16 cellular contexts compared by ENCODE assay signal in genomic region chr7:79268730-79269129, GRCh38.
"Had no signal": no experiment of that assay in that cellular context is flagged by ENCODE, and none has a peak within 500 bp of the region (broad histone marks: within the 10 kb centered on the region; RNA-seq: fewer than 3 reads in every experiment).

No MANE protein-coding gene starts in this region.

- H3K27me3 Mint-ChIP-seq: activated CD4-positive, alpha-beta T cell treated with anti-CD3 and anti-CD28 coated beads, Interleukin-2, amount 10 ng/mL, durations not matched to agents 24 days and 14 days; activated naive CD8-positive, alpha-beta T cell treated with anti-CD3 and anti-CD28 coated beads, Interleukin-2, amount 50 U/mL, for 24 hours; natural killer cell treated with Interleukin-12 subunit alpha and Interleukin-12 subunit beta and Interleukin-15 and Interleukin-18, amount 100 ng/mL, for 72 hours had no signal

- H3K4me3 Mint-ChIP-seq: activated CD4-positive, alpha-beta T cell treated with anti-CD3 and anti-CD28 coated beads, Interleukin-2, amount 10 ng/mL, durations not matched to agents 24 days and 14 days; activated naive CD8-positive, alpha-beta T cell treated with anti-CD3 and anti-CD28 coated beads, Interleukin-2, amount 50 U/mL, for 24 hours; activated T-helper 1 cell treated with anti-CD3 and anti-CD28 coated beads, Interleukin-12 subunit alpha, Interleukin-12 subunit beta, Interleukin-2, Interleukin-4 antibody, amounts not matched to agents 30 ng/mL and 10 ng/mL and 1 ng/mL, durations not matched to agents 14 hours and 24 hours and 36 hours; natural killer cell treated with Interleukin-12 subunit alpha and Interleukin-12 subunit beta and Interleukin-15 and Interleukin-18, amount 100 ng/mL, for 72 hours; stimulated activated naive CD8-positive, alpha-beta T cell treated with anti-CD3 and anti-CD28 coated beads, Interleukin-15, amount 100 ng/mL, for 72 hours; WTC11 had no signal

- H3K4me3 ChIP-seq: ascending aorta, left ventricle myocardium inferior, pancreas, testis, upper lobe of right lung had no signal

- H3K27ac ChIP-seq: ascending aorta, left ventricle myocardium inferior, pancreas, testis, upper lobe of right lung had no signal

- H3K27me3 ChIP-seq: ascending aorta, pancreas, testis, upper lobe of right lung had no signal

- H3K36me3 Mint-ChIP-seq: natural killer cell treated with Interleukin-12 subunit alpha and Interleukin-12 subunit beta and Interleukin-15 and Interleukin-18, amount 100 ng/mL, for 72 hours; WTC11 had no signal

- H3K4me1 Mint-ChIP-seq: activated CD4-positive, alpha-beta T cell treated with anti-CD3 and anti-CD28 coated beads, Interleukin-2, amount 10 ng/mL, durations not matched to agents 24 days and 14 days; activated naive CD8-positive, alpha-beta T cell treated with anti-CD3 and anti-CD28 coated beads, Interleukin-2, amount 50 U/mL, for 24 hours; stimulated activated naive CD8-positive, alpha-beta T cell treated with anti-CD3 and anti-CD28 coated beads, Interleukin-15, amount 100 ng/mL, for 72 hours had no signal

- H3K27ac Mint-ChIP-seq: activated CD4-positive, alpha-beta T cell treated with anti-CD3 and anti-CD28 coated beads, Interleukin-2, amount 10 ng/mL, durations not matched to agents 24 days and 14 days; activated naive CD8-positive, alpha-beta T cell treated with anti-CD3 and anti-CD28 coated beads, Interleukin-2, amount 50 U/mL, for 24 hours; activated T-helper 1 cell treated with anti-CD3 and anti-CD28 coated beads, Interleukin-12 subunit alpha, Interleukin-12 subunit beta, Interleukin-2, Interleukin-4 antibody, amounts not matched to agents 30 ng/mL and 10 ng/mL and 1 ng/mL, durations not matched to agents 14 hours and 24 hours and 36 hours; natural killer cell treated with Interleukin-12 subunit alpha and Interleukin-12 subunit beta and Interleukin-15 and Interleukin-18, amount 100 ng/mL, for 72 hours; stimulated activated naive CD8-positive, alpha-beta T cell treated with anti-CD3 and anti-CD28 coated beads, Interleukin-15, amount 100 ng/mL, for 72 hours; WTC11 had no signal

- H3K9me3 ChIP-seq: ascending aorta, left ventricle myocardium inferior, pancreas, testis, upper lobe of right lung had no signal

- DNase-seq: activated CD4-positive, alpha-beta T cell treated with anti-CD3 and anti-CD28 coated beads, Interleukin-2, amount 10 ng/mL, durations not matched to agents 24 days and 14 days; activated naive CD4-positive, alpha-beta T cell; activated naive CD8-positive, alpha-beta T cell treated with anti-CD3 and anti-CD28 coated beads, Interleukin-2, amount 50 U/mL, for 24 hours; kidney; left ventricle myocardium inferior; mesenchymal stem cell; pancreas; retina; stimulated activated CD4-positive, alpha-beta T cell treated with anti-CD3 and anti-CD28 coated beads, Interleukin-4, amount 100 ng/mL, for 24 hours; stimulated activated naive CD8-positive, alpha-beta T cell treated with anti-CD3 and anti-CD28 coated beads, Interleukin-15, amount 100 ng/mL, for 72 hours; testis; upper lobe of right lung had no signal

- ATAC-seq: activated naive CD8-positive, alpha-beta T cell treated with anti-CD3 and anti-CD28 coated beads, Interleukin-2, amount 50 U/mL, for 24 hours; natural killer cell treated with Interleukin-12 subunit alpha and Interleukin-12 subunit beta and Interleukin-15 and Interleukin-18, amount 100 ng/mL, for 72 hours; pancreas; stimulated activated naive CD8-positive, alpha-beta T cell treated with anti-CD3 and anti-CD28 coated beads, Interleukin-15, amount 100 ng/mL, for 72 hours; upper lobe of right lung; WTC11 had no signal

- H3K9me3 Mint-ChIP-seq: activated CD4-positive, alpha-beta T cell treated with anti-CD3 and anti-CD28 coated beads, Interleukin-2, amount 10 ng/mL, durations not matched to agents 24 days and 14 days; activated naive CD8-positive, alpha-beta T cell treated with anti-CD3 and anti-CD28 coated beads, Interleukin-2, amount 50 U/mL, for 24 hours; activated T-helper 1 cell treated with anti-CD3 and anti-CD28 coated beads, Interleukin-12 subunit alpha, Interleukin-12 subunit beta, Interleukin-2, Interleukin-4 antibody, amounts not matched to agents 30 ng/mL and 10 ng/mL and 1 ng/mL, durations not matched to agents 14 hours and 24 hours and 36 hours; stimulated activated naive CD8-positive, alpha-beta T cell treated with anti-CD3 and anti-CD28 coated beads, Interleukin-15, amount 100 ng/mL, for 72 hours; WTC11 had no signal

- H3K4me1 ChIP-seq: ascending aorta, left ventricle myocardium inferior, pancreas, testis, upper lobe of right lung had no signal

- H3K36me3 ChIP-seq: ascending aorta, left ventricle myocardium inferior, pancreas, upper lobe of right lung had no signal
